In genomic region chr2:224523626-224524577, GRCh38 we compare ENCODE assay signal across 10 cellular contexts.
DNase-seq lines count a peak whose midpoint lies in the region; ATAC-seq, FAIRE-seq and TF ChIP-seq lines count a peak whose summit lies in the region.
"Had no signal": no experiment of that assay in that cellular context is flagged by ENCODE, and none has a peak within 500 bp of the region (broad histone marks: within the 10 kb centered on the region; RNA-seq: fewer than 3 reads in every experiment).

No MANE protein-coding gene starts in this region.

- peaks cover 56% of the 10 kb centered on the region for H3K4me1 ChIP-seq in GM12878 (ENCODE audit: control insufficient read depth, insufficient read depth, low read length)

- SMC1A ChIA-PET in GM12878 (lab: Charles Lee; ENCODE audit: uncharacterized antibody, unreplicated experiment): interaction anchor here (0.6 to 8.9 kb wide), 14 partner anchors 9 to 126 kb away, joined by 3 to 219 read pairs (median 6); partner anchors contain the start of gene CUL3

- TF ChIP-seq POLR2A in GM12878 (IDR thresholded peaks at IDR 0.05; ENCODE audit: low read depth, low read length): no peak

- no peaks in the 10 kb centered on the region for H3K27me3 Mint-ChIP-seq in activated CD4-positive, alpha-beta T cell treated with anti-CD3 and anti-CD28 coated beads, Interleukin-2, amount 10 ng/mL, durations not matched to agents 24 days and 14 days

- H3K79me2 ChIP-seq in GM12878 (ENCODE audit: control insufficient read depth, insufficient read depth, low read length): peaks cover 83% of the 10 kb centered on the region

- H3K27me3 ChIP-seq in GM12878 (replicated peaks in 1 of 2; ENCODE audit: control insufficient read depth in 2 of 2, insufficient read depth in 2 of 2, low read length in 1 of 2): no peaks in the 10 kb centered on the region

- no TSS peak for BruUV-seq in GM12878 (replicated peaks; lab: Mats Ljungman, UMichigan)

- TF ChIP-seq CTCF in GM12878 (IDR thresholded peaks at IDR 0.05 in 2 of 3, conservative IDR thresholded peaks at IDR 0.05 in 1 of 3; ENCODE audit: control insufficient read depth in 2 of 3, extremely low read depth in 1 of 3, insufficient read depth in 1 of 3, low read depth in 3 of 3, low read length in 3 of 3): no peak

- no peaks in the 10 kb centered on the region for H3K9me3 ChIP-seq in GM12878 (replicated peaks; ENCODE audit: control insufficient read depth, insufficient read depth, low read length)

- peak; percentile 71 for DNase-seq in activated CD4-positive, alpha-beta T cell treated with anti-CD3 and anti-CD28 coated beads, Interleukin-2, amount 10 ng/mL, durations not matched to agents 24 days and 14 days
- no peak for DNase-seq in activated CD4-positive, alpha-beta T cell treated with anti-CD3 and anti-CD28 coated beads, Interleukin-2, amount 50 U/mL, for 1 hour
- DNase-seq in GM12878 (ENCODE audit: low read depth, low spot score) (no peak), superior temporal gyrus (ENCODE audit: extremely low spot score) (no peak), GM19238 (ENCODE audit: insufficient read length, low spot score) (no peak), NOMO-1 treated with dmso at 0.1 percent for 144 hours (lab: John Stamatoyannopoulos, UW; ENCODE audit: unreplicated experiment) (no peak)
- DNase-seq in stimulated activated effector memory CD8-positive, alpha-beta T cell treated with anti-CD3 and anti-CD28 coated beads, Interleukin-12 subunit alpha, Interleukin-12 subunit beta, amount 100 ng/mL, for 72 hours (ENCODE audit: low spot score in 2 of 2): no peak
- DNase-seq: ACHN had no signal

- RAD21 ChIA-PET in GM12878 (lab: Charles Lee; ENCODE audit: unreplicated experiment): interaction anchor here (0.9 to 8.9 kb wide), 8 partner anchors 24 to 414 kb away, joined by 3 to 94 read pairs (median 4); partner anchors contain the start of gene CUL3

- H3K4me3 ChIP-seq in GM12878: peak overlapping the region; percentile 37

- in situ Hi-C loops in GM12878 (cut with MboI): loop anchor here (5.0 kb wide), 1 partner anchor 43 kb away; no protein-coding TSS in a partner anchor

- peaks cover 4% of the 10 kb centered on the region for H3K9me3 Mint-ChIP-seq in activated CD4-positive, alpha-beta T cell treated with anti-CD3 and anti-CD28 coated beads, Interleukin-2, amount 10 ng/mL, durations not matched to agents 24 days and 14 days
- no peaks in the 10 kb centered on the region for H3K9me3 Mint-ChIP-seq in stimulated activated effector memory CD8-positive, alpha-beta T cell treated with anti-CD3 and anti-CD28 coated beads, Interleukin-12 subunit alpha, Interleukin-12 subunit beta, amount 100 ng/mL, for 72 hours

- peaks cover 58% of the 10 kb centered on the region for H3K4me1 Mint-ChIP-seq in activated CD4-positive, alpha-beta T cell treated with anti-CD3 and anti-CD28 coated beads, Interleukin-2, amount 10 ng/mL, durations not matched to agents 24 days and 14 days
- peaks cover 67% of the 10 kb centered on the region for H3K4me1 Mint-ChIP-seq in stimulated activated effector memory CD8-positive, alpha-beta T cell treated with anti-CD3 and anti-CD28 coated beads, Interleukin-12 subunit alpha, Interleukin-12 subunit beta, amount 100 ng/mL, for 72 hours

- TF ChIP-seq EP300 in GM12878 (IDR thresholded peaks at IDR 0.05; ENCODE audit: borderline replicate concordance in 1 of 2, control insufficient read depth in 1 of 2, low read depth in 2 of 2, low read length in 2 of 2): no peak

- peaks cover 7% of the 10 kb centered on the region for H3K36me3 Mint-ChIP-seq in activated CD4-positive, alpha-beta T cell treated with anti-CD3 and anti-CD28 coated beads, Interleukin-2, amount 10 ng/mL, durations not matched to agents 24 days and 14 days (ENCODE audit: low read depth)
- peaks cover 13% of the 10 kb centered on the region for H3K36me3 Mint-ChIP-seq in stimulated activated effector memory CD8-positive, alpha-beta T cell treated with anti-CD3 and anti-CD28 coated beads, Interleukin-12 subunit alpha, Interleukin-12 subunit beta, amount 100 ng/mL, for 72 hours

- H3K27ac ChIP-seq in GM12878 (ENCODE audit: control insufficient read depth, insufficient read depth): peak overlapping the region; percentile 41
- H3K27ac ChIP-seq: VCaP had no signal

- peak; percentile 13 for ATAC-seq in HG03442 (IDR thresholded peaks at IDR 0.05; ENCODE audit: unreplicated experiment)
- ATAC-seq in GM12878: peak; percentile 46
- peak; percentile 72 for ATAC-seq in stimulated activated effector memory CD8-positive, alpha-beta T cell treated with anti-CD3 and anti-CD28 coated beads, Interleukin-12 subunit alpha, Interleukin-12 subunit beta, amount 100 ng/mL, for 72 hours

- TF ChIP-seq RAD21 in GM12878 (IDR thresholded peaks at IDR 0.05; ENCODE audit: insufficient read depth, low read depth, low read length): no peak

- no peak overlapping the region for H2AFZ ChIP-seq in GM12878 (ENCODE audit: control insufficient read depth, low read depth, low read length)

- H3K27ac Mint-ChIP-seq in activated CD4-positive, alpha-beta T cell treated with anti-CD3 and anti-CD28 coated beads, Interleukin-2, amount 10 ng/mL, durations not matched to agents 24 days and 14 days: peak overlapping the region; percentile 76
- H3K27ac Mint-ChIP-seq in stimulated activated effector memory CD8-positive, alpha-beta T cell treated with anti-CD3 and anti-CD28 coated beads, Interleukin-12 subunit alpha, Interleukin-12 subunit beta, amount 100 ng/mL, for 72 hours: peak overlapping the region; percentile 0

- POLR2A ChIA-PET in GM12878 (lab: Charles Lee): interaction anchor here (0.5 to 6.2 kb wide), 7 partner anchors 12 to 417 kb away, joined by 3 to 49 read pairs (median 3); no protein-coding TSS in a partner anchor

- no peaks in the 10 kb centered on the region; a peak in 1 of 4 replicates for H3K36me3 ChIP-seq in GM12878 (ENCODE audit: control insufficient read depth in 2 of 2, insufficient read depth in 2 of 2, low read length in 1 of 2)

- intact Hi-C loops in activated CD4-positive, alpha-beta T cell treated with anti-CD3 and anti-CD28 coated beads, Interleukin-2, amount 10 ng/mL, durations not matched to agents 24 days and 14 days (cut with micrococcal nuclease): loop anchor here (2.0 to 5.0 kb wide), 2 partner anchors 38 to 61 kb away; partner anchors contain the start of gene CUL3
- intact Hi-C loops in GM12878 (cut with micrococcal nuclease; ENCODE audit: unreplicated experiment): loop anchor here (5.0 kb wide), 1 partner anchor 113 kb away; no protein-coding TSS in a partner anchor

- peak overlapping the region; percentile 53 for H3K4me3 Mint-ChIP-seq in activated CD4-positive, alpha-beta T cell treated with anti-CD3 and anti-CD28 coated beads, Interleukin-2, amount 10 ng/mL, durations not matched to agents 24 days and 14 days
- peak overlapping the region; percentile 17 for H3K4me3 Mint-ChIP-seq in stimulated activated effector memory CD8-positive, alpha-beta T cell treated with anti-CD3 and anti-CD28 coated beads, Interleukin-12 subunit alpha, Interleukin-12 subunit beta, amount 100 ng/mL, for 72 hours

- FAIRE-seq in GM12878 (lab: Jason Lieb, UNC): no peak

- H3K9ac ChIP-seq in GM12878 (ENCODE audit: control insufficient read depth, insufficient read depth, low read length): no peak overlapping the region; the same call in 1 of the 2 replicates

- no peaks in the 10 kb centered on the region for H4K20me1 ChIP-seq in GM12878 (ENCODE audit: control insufficient read depth, insufficient read depth)

- H3K4me2 ChIP-seq in GM12878 (ENCODE audit: control insufficient read depth, insufficient read depth): peak overlapping the region; percentile 90

- WGBS in GM12878 (ENCODE audit: insufficient coverage, insufficient replicate concordance, low lambda C conversion rate, missing lambda C conversion rate): 15% methylated on average over 6 of the region's 6 CpGs

- CTCF ChIA-PET in GM12878 (lab: Yijun Ruan, JAX): interaction anchor here (1.1 to 1.7 kb wide), 7 partner anchors 8 to 123 kb away, joined by 3 to 5 read pairs (median 4); no protein-coding TSS in a partner anchor

TF ChIP-seq in GM12878, 131 proteins besides CTCF, POLR2A, EP300 and RAD21 (continues in another document):
- TF ChIP-seq, protein P1, sequence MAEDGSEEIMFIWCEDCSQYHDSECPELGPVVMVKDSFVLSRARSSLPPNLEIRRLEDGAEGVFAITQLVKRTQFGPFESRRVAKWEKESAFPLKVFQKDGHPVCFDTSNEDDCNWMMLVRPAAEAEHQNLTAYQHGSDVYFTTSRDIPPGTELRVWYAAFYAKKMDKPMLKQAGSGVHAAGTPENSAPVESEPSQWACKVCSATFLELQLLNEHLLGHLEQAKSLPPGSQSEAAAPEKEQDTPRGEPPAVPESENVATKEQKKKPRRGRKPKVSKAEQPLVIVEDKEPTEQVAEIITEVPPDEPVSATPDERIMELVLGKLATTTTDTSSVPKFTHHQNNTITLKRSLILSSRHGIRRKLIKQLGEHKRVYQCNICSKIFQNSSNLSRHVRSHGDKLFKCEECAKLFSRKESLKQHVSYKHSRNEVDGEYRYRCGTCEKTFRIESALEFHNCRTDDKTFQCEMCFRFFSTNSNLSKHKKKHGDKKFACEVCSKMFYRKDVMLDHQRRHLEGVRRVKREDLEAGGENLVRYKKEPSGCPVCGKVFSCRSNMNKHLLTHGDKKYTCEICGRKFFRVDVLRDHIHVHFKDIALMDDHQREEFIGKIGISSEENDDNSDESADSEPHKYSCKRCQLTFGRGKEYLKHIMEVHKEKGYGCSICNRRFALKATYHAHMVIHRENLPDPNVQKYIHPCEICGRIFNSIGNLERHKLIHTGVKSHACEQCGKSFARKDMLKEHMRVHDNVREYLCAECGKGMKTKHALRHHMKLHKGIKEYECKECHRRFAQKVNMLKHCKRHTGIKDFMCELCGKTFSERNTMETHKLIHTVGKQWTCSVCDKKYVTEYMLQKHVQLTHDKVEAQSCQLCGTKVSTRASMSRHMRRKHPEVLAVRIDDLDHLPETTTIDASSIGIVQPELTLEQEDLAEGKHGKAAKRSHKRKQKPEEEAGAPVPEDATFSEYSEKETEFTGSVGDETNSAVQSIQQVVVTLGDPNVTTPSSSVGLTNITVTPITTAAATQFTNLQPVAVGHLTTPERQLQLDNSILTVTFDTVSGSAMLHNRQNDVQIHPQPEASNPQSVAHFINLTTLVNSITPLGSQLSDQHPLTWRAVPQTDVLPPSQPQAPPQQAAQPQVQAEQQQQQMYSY (CRISPR knock-in tag; IDR thresholded peaks at IDR 0.05): no peak
- TF ChIP-seq SPI1 (IDR thresholded peaks at IDR 0.05; ENCODE audit: borderline replicate concordance, insufficient read depth, low read depth, low read length) (0 out of 2 replicates have a peak, but pooled peaks have one; percentile 3), EED (IDR thresholded peaks at IDR 0.05; ENCODE audit: low read depth) (no peak)

Comparison
In these comparisons a context has a peak if more than half of its experiments do, and no peak if none do; other contexts are left out.
1. ATAC-seq: peak in every context shown above with its lines; median percentile 72 in stimulated activated effector memory CD8-positive, alpha-beta T cell treated with anti-CD3 and anti-CD28 coated beads, Interleukin-12 subunit alpha, Interleukin-12 subunit beta, amount 100 ng/mL, for 72 hours; 46 in GM12878; 13 in HG03442.